ENCODE assay signal across 8 cellular contexts in genomic region chr12:108734200-108734906, GRCh38. TPM values are rescaled to one million over a fixed set of nuclear protein-coding genes. Genes with fewer than 3 reads are reported as not detected.
DNase-seq lines count a peak whose midpoint lies in the region; ATAC-seq, FAIRE-seq and TF ChIP-seq lines count a peak whose summit lies in the region.

No MANE protein-coding gene starts in this region.

- H3K9me3 Mint-ChIP-seq in CD4-positive, alpha-beta T cell: no peaks in the 10 kb centered on the region
- no peaks in the 10 kb centered on the region for H3K9me3 Mint-ChIP-seq in activated CD8-positive, alpha-beta T cell treated with anti-CD3 and anti-CD28 coated beads for 36 hours

- peaks cover 5% of the 10 kb centered on the region for H4K20me1 ChIP-seq in keratinocyte (ENCODE audit: control insufficient read depth, extremely low read depth, insufficient read depth, low read length)

- no peaks in the 10 kb centered on the region for H3K27me3 Mint-ChIP-seq in CD4-positive, alpha-beta T cell
- no peaks in the 10 kb centered on the region for H3K27me3 Mint-ChIP-seq in activated CD8-positive, alpha-beta T cell treated with anti-CD3 and anti-CD28 coated beads for 36 hours

- no peaks in the 10 kb centered on the region for H3K9me3 ChIP-seq in CD4-positive, alpha-beta T cell (ENCODE audit: control insufficient read depth, low read length)
- H3K9me3 ChIP-seq in keratinocyte (ENCODE audit: control insufficient read depth, low read depth, low read length) (no peaks in the 10 kb centered on the region), upper lobe of right lung (no peaks in the 10 kb centered on the region)

- H3K79me2 ChIP-seq in keratinocyte (ENCODE audit: control insufficient read depth, insufficient read depth, low read length): peaks cover 17% of the 10 kb centered on the region

- no peaks in the 10 kb centered on the region for H3K27me3 ChIP-seq in CD4-positive, alpha-beta T cell (ENCODE audit: control insufficient read depth, insufficient read depth, low read length)
- no peaks in the 10 kb centered on the region for H3K27me3 ChIP-seq in keratinocyte (ENCODE audit: control insufficient read depth, extremely low read depth, insufficient read depth, low read length)
- no peaks in the 10 kb centered on the region for H3K27me3 ChIP-seq in upper lobe of right lung

- no peaks in the 10 kb centered on the region for H3K36me3 Mint-ChIP-seq in CD4-positive, alpha-beta T cell (ENCODE audit: low read depth)
- H3K36me3 Mint-ChIP-seq in activated CD8-positive, alpha-beta T cell treated with anti-CD3 and anti-CD28 coated beads for 36 hours (ENCODE audit: low read depth): peaks cover 5% of the 10 kb centered on the region

- H3K36me3 ChIP-seq in keratinocyte (ENCODE audit: control insufficient read depth in 2 of 2, extremely low read depth in 1 of 2, insufficient read depth in 2 of 2, low read length in 2 of 2) (no peaks in the 10 kb centered on the region), upper lobe of right lung (no peaks in the 10 kb centered on the region)

- no peak overlapping the region for H3K4me3 ChIP-seq in keratinocyte (ENCODE audit: control insufficient read depth in 2 of 3, extremely low read depth in 1 of 3, insufficient read depth in 2 of 3, low read depth in 1 of 3, low read length in 3 of 3)
- H3K4me3 ChIP-seq in upper lobe of right lung: no peak overlapping the region

- intact Hi-C loops in CD4-positive, alpha-beta T cell (cut with DNase I, micrococcal nuclease): loop anchor here (2.0 to 5.0 kb wide), 7 partner anchors 42 to 368 kb away; partner anchors contain the start of genes SELPLG (in 2 of the 2), ISCU (in 1 of the 2) and SART3 (in 1 of the 2)
- intact Hi-C loops in activated CD8-positive, alpha-beta T cell treated with anti-CD3 and anti-CD28 coated beads for 36 hours (cut with micrococcal nuclease): loop anchor here (5.0 to 10.0 kb wide), 2 partner anchors 37 to 70 kb away; no protein-coding TSS in a partner anchor
- intact Hi-C loops in upper lobe of right lung (cut with DNase I) (no loop called here), sciatic nerve (cut with DNase I) (loop anchor here (5.0 kb wide), 1 partner anchor 123 kb away; the partner anchor contains the start of gene SSH1)

- peak overlapping the region; percentile 55 for H3K4me2 ChIP-seq in keratinocyte (ENCODE audit: control insufficient read depth, extremely low read depth, insufficient read depth, low read depth, low read length)

- H3K4me1 Mint-ChIP-seq in CD4-positive, alpha-beta T cell (ENCODE audit: low read depth): peaks cover 26% of the 10 kb centered on the region
- H3K4me1 Mint-ChIP-seq in activated CD8-positive, alpha-beta T cell treated with anti-CD3 and anti-CD28 coated beads for 36 hours (ENCODE audit: low read depth): peaks cover 23% of the 10 kb centered on the region

- peak overlapping the region; percentile 45 for H3K9ac ChIP-seq in keratinocyte (ENCODE audit: control insufficient read depth, extremely low read depth, insufficient read depth, low read length)

- no peak for TF ChIP-seq CTCF in CD4-positive, alpha-beta T cell (IDR thresholded peaks at IDR 0.05)
- TF ChIP-seq CTCF in activated CD8-positive, alpha-beta T cell treated with anti-CD3 and anti-CD28 coated beads for 36 hours (IDR thresholded peaks at IDR 0.05): no peak
- no peak for TF ChIP-seq CTCF in keratinocyte (optimal IDR thresholded peaks at IDR 0.05 in 1 of 3, IDR thresholded peaks at IDR 0.05 in 1 of 3, conservative IDR thresholded peaks at IDR 0.05 in 1 of 3; ENCODE audit: extremely low read depth in 1 of 3, insufficient read depth in 2 of 3, low read length in 3 of 3)
- no peak for TF ChIP-seq CTCF in upper lobe of right lung (IDR thresholded peaks at IDR 0.05)

- ATAC-seq in CD4-positive, alpha-beta T cell (ENCODE audit: poor library complexity): no peak
- ATAC-seq in activated CD8-positive, alpha-beta T cell treated with anti-CD3 and anti-CD28 coated beads for 36 hours: no peak
- ATAC-seq in upper lobe of right lung (no peak), sciatic nerve (no peak), GM18498 (IDR thresholded peaks at IDR 0.05; ENCODE audit: unreplicated experiment) (no peak)

- no peaks in the 10 kb centered on the region for H3K9me1 ChIP-seq in keratinocyte (ENCODE audit: control insufficient read depth, extremely low read depth, insufficient read depth, low read length)

- no peak overlapping the region for H2AFZ ChIP-seq in keratinocyte (ENCODE audit: control insufficient read depth, low read length)

- dilution Hi-C loops in keratinocyte (cut with MboI; ENCODE audit: extremely low pct_ligation_motif_present, low sequenced_read_pairs): no loop called here

- CTCF ChIA-PET in CD4-positive, alpha-beta T cell (lab: Charles Lee): no interaction called here
- CTCF ChIA-PET in activated CD8-positive, alpha-beta T cell treated with anti-CD3 and anti-CD28 coated beads for 36 hours (lab: Charles Lee): interaction anchor here (1.2 to 4.2 kb wide), 2 partner anchors 9 to 70 kb away, joined by 3 to 20 read pairs; no protein-coding TSS in a partner anchor

- peak; percentile 83 for FAIRE-seq in keratinocyte (lab: Jason Lieb, UNC)

- DNase-seq in CD4-positive, alpha-beta T cell: no peak
- peak; percentile 91 for DNase-seq in HS-5 (ENCODE audit: low read depth)
- peak; percentile 43 for DNase-seq in activated CD8-positive, alpha-beta T cell treated with anti-CD3 and anti-CD28 coated beads for 36 hours
- peak; percentile 91 for DNase-seq in keratinocyte (ENCODE audit: low read depth, low spot score)
- no peak for DNase-seq in upper lobe of right lung
- DNase-seq in OCI-M2 (lab: John Stamatoyannopoulos, UW; ENCODE audit: unreplicated experiment): no peak
- no peak for DNase-seq in sciatic nerve (ENCODE audit: low spot score)

- H3K4me1 ChIP-seq in keratinocyte (ENCODE audit: control insufficient read depth, extremely low read depth, insufficient read depth, low read length): peaks cover 26% of the 10 kb centered on the region
- H3K4me1 ChIP-seq in upper lobe of right lung: peaks cover 6% of the 10 kb centered on the region

- POLR2A ChIA-PET in CD4-positive, alpha-beta T cell (lab: Charles Lee): interaction anchor here (1.1 to 1.6 kb wide), 3 partner anchors 36 to 117 kb away, joined by 3 to 5 read pairs (median 4); partner anchors contain the start of gene SELPLG
- POLR2A ChIA-PET in activated CD8-positive, alpha-beta T cell treated with anti-CD3 and anti-CD28 coated beads for 36 hours (lab: Charles Lee): interaction anchor here (1.0 kb wide), 1 partner anchor 69 kb away, joined by 3 read pairs; no protein-coding TSS in a partner anchor

- no peak overlapping the region for H3K4me3 Mint-ChIP-seq in CD4-positive, alpha-beta T cell
- H3K4me3 Mint-ChIP-seq in activated CD8-positive, alpha-beta T cell treated with anti-CD3 and anti-CD28 coated beads for 36 hours: no peak overlapping the region

- peak overlapping the region; percentile 77 for H3K27ac Mint-ChIP-seq in CD4-positive, alpha-beta T cell
- H3K27ac Mint-ChIP-seq in activated CD8-positive, alpha-beta T cell treated with anti-CD3 and anti-CD28 coated beads for 36 hours: peak overlapping the region; percentile 38

- H3K27ac ChIP-seq in CD4-positive, alpha-beta T cell (ENCODE audit: low read depth, low read length): no peak overlapping the region
- H3K27ac ChIP-seq in keratinocyte (ENCODE audit: control insufficient read depth, insufficient read depth, low read length) (peak overlapping the region; percentile 100), upper lobe of right lung (peak overlapping the region; percentile 30)

RNA-seq across cellular contexts. Expression of gene CORO1C, which starts 3.0 kb away (rescaled TPM):
- 1 to 10 TPM; 6.7 to 7.4 TPM for total RNA-seq in CD4-positive, alpha-beta T cell
- total RNA-seq in activated CD8-positive, alpha-beta T cell treated with anti-CD3 and anti-CD28 coated beads for 36 hours: 10 to 100 TPM; 90.1 to 98.9 TPM
- 230 to 283 TPM (median 268 TPM) in 3 replicates for polyA plus RNA-seq in keratinocyte
- 278 TPM for polyA plus RNA-seq in keratinocyte (2011; ENCODE audit: low read depth)
- 207 and 228 TPM in 2 replicates for polyA plus RNA-seq in keratinocyte (2011; cell fraction: cytosol; rRNA removed)
- polyA plus RNA-seq in keratinocyte (2011; cell fraction: nucleus; rRNA removed): 238 and 270 TPM in 2 replicates
- polyA plus RNA-seq in keratinocyte (2012; ENCODE audit: low replicate concordance): 126 and 172 TPM in 2 replicates
- 432 to 917 TPM (median 616 TPM) in 3 replicates for polyA minus RNA-seq in keratinocyte
- 300 TPM for polyA minus RNA-seq in keratinocyte (2011; cell fraction: cytosol; rRNA and poly(A)+ RNA removed)
- 187 and 466 TPM in 2 replicates for polyA minus RNA-seq in keratinocyte (2011; cell fraction: nucleus; rRNA and poly(A)+ RNA removed)
- 257 TPM for total RNA-seq in upper lobe of right lung
- total RNA-seq in sciatic nerve: 194 TPM

Comparison
In these comparisons a context has a peak if more than half of its experiments do, and no peak if none do; other contexts are left out.
1. DNase-seq: peak in HS-5 (single experiment), activated CD8-positive, alpha-beta T cell treated with anti-CD3 and anti-CD28 coated beads for 36 hours (single experiment) and keratinocyte (single experiment); none in CD4-positive, alpha-beta T cell (0 of 10), upper lobe of right lung (single experiment), OCI-M2 (single experiment) and sciatic nerve (single experiment).
2. RNA of gene CORO1C, which starts 3.0 kb away (total RNA-seq): 257 TPM in upper lobe of right lung (single experiment), 194 TPM in sciatic nerve (single experiment) and 90.1 to 98.9 TPM in activated CD8-positive, alpha-beta T cell treated with anti-CD3 and anti-CD28 coated beads for 36 hours; 6.7 to 7.4 TPM in CD4-positive, alpha-beta T cell; every median in the first group is over 10 times any median in the second.